Comparison of ENCODE assay signal across 1 cellular context in genomic region chr3:119630562-119631329, GRCh38.
TF ChIP-seq lines count a peak whose summit lies in the region.

No MANE protein-coding gene starts in this region.

TF ChIP-seq in H1, 55 proteins besides CTCF, POLR2A, EP300 and RAD21:
- TF ChIP-seq GTF2F1 (IDR thresholded peaks at IDR 0.05; ENCODE audit: borderline replicate concordance, low read depth, low read length), result no peak
- no peak for TF ChIP-seq JUND (IDR thresholded peaks at IDR 0.05; ENCODE audit: low read length)
- TF ChIP-seq GABPA (IDR thresholded peaks at IDR 0.05; ENCODE audit: borderline replicate concordance, insufficient read depth, low read length), result no peak
- TF ChIP-seq KDM4A (IDR thresholded peaks at IDR 0.05; ENCODE audit: low read depth, low read length, severe bottlenecking), result no peak
- TF ChIP-seq EGR1 (IDR thresholded peaks at IDR 0.05; ENCODE audit: borderline replicate concordance, low read depth, low read length), result no peak
- no peak for TF ChIP-seq TBP (IDR thresholded peaks at IDR 0.05; ENCODE audit: low read depth, low read length)
- no peak for TF ChIP-seq SRF (IDR thresholded peaks at IDR 0.05; ENCODE audit: low read depth, low read length)
- TF ChIP-seq SIN3A (conservative IDR thresholded peaks at IDR 0.05 in 1 of 2, IDR thresholded peaks at IDR 0.05 in 1 of 2; ENCODE audit: low read depth in 1 of 2, low read length in 2 of 2), result no peak
- TF ChIP-seq RFX5 (IDR thresholded peaks at IDR 0.05; ENCODE audit: borderline replicate concordance, low read depth, low read length), result no peak
- no peak for TF ChIP-seq HDAC6 (IDR thresholded peaks at IDR 0.05; ENCODE audit: low read depth, low read length)
- no peak for TF ChIP-seq SIX5 (IDR thresholded peaks at IDR 0.05; ENCODE audit: low read depth, low read length)
- no peak for TF ChIP-seq JUN (IDR thresholded peaks at IDR 0.05; ENCODE audit: low read depth, low read length)
- TF ChIP-seq, protein P1, sequence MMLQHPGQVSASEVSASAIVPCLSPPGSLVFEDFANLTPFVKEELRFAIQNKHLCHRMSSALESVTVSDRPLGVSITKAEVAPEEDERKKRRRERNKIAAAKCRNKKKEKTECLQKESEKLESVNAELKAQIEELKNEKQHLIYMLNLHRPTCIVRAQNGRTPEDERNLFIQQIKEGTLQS (IDR thresholded peaks at IDR 0.05; ENCODE audit: insufficient read depth, low read depth, low read length), result no peak
- TF ChIP-seq TEAD4 (IDR thresholded peaks at IDR 0.05; ENCODE audit: low read depth, low read length), result no peak
- TF ChIP-seq, protein P2, sequence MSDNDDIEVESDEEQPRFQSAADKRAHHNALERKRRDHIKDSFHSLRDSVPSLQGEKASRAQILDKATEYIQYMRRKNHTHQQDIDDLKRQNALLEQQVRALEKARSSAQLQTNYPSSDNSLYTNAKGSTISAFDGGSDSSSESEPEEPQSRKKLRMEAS (IDR thresholded peaks at IDR 0.05), result no peak
- no peak for TF ChIP-seq RBBP5 (IDR thresholded peaks at IDR 0.05; ENCODE audit: borderline replicate concordance, low read depth, low read length)
